Comparison of ENCODE assay signal across 9 cellular contexts in genomic region chr10:91745086-91745831, GRCh38. TPM values are rescaled to one million over a fixed set of nuclear protein-coding genes. Genes with fewer than 3 reads are reported as not detected.
DNase-seq lines count a peak whose midpoint lies in the region; ATAC-seq and TF ChIP-seq lines count a peak whose summit lies in the region.
"Had no signal": no experiment of that assay in that cellular context is flagged by ENCODE, and none has a peak within 500 bp of the region (broad histone marks: within the 10 kb centered on the region; RNA-seq: fewer than 3 reads in every experiment).

No MANE protein-coding gene starts in this region.

- POLR2A ChIA-PET in RWPE1 (lab: Yijun Ruan, JAX; ENCODE audit: low non-redundant PET): interaction anchor here (0.6 to 1.0 kb wide), 2 partner anchors 112 to 171 kb away, joined by 4 to 11 read pairs; partner anchors contain the start of gene PPP1R3C
- POLR2A ChIA-PET in naive thymus-derived CD8-positive, alpha-beta T cell (lab: Charles Lee): no interaction called here

- ATAC-seq in heart right ventricle (peak in 7 of 8 donors; percentile 25 to 79 (median 58)), gastrocnemius medialis (peak; percentile 60)
- no peak for ATAC-seq in naive thymus-derived CD8-positive, alpha-beta T cell

- H3K9me3 Mint-ChIP-seq in naive thymus-derived CD8-positive, alpha-beta T cell: peaks cover 0 to 7% (median 0%) of the 10 kb centered on the region in 9 donors

- H3K27ac Mint-ChIP-seq in naive thymus-derived CD8-positive, alpha-beta T cell: no peak overlapping the region

- no peaks in the 10 kb centered on the region for H3K4me1 ChIP-seq in heart right ventricle
- H3K4me1 ChIP-seq in gastrocnemius medialis: no peaks in the 10 kb centered on the region

- TF ChIP-seq CTCF in RWPE1 (conservative IDR thresholded peaks at IDR 0.05; ENCODE audit: low read depth): peak; percentile 29; the same call in 1 of the 2 replicates
- peak in 6 of 9 donors; percentile 11 to 39 (median 34) for TF ChIP-seq CTCF in heart right ventricle (IDR thresholded peaks at IDR 0.05)
- peak in 1 of 5 experiments; percentile 21 for TF ChIP-seq CTCF in gastrocnemius medialis (IDR thresholded peaks at IDR 0.05 in 4 of 5, conservative IDR thresholded peaks at IDR 0.05 in 1 of 5)

- TF ChIP-seq POLR2A in gastrocnemius medialis (IDR thresholded peaks at IDR 0.05): no peak

- H3K36me3 Mint-ChIP-seq in naive thymus-derived CD8-positive, alpha-beta T cell: peaks cover 3 to 11% (median 5%) of the 10 kb centered on the region in 3 donors

- H3K27ac ChIP-seq in RWPE1 (no peak overlapping the region), heart right ventricle (no peak overlapping the region), gastrocnemius medialis (no peak overlapping the region)

- H3K27me3 Mint-ChIP-seq in naive thymus-derived CD8-positive, alpha-beta T cell: peaks cover 7 to 62% (median 35%) of the 10 kb centered on the region in 5 donors

- H3K27me3 ChIP-seq in heart right ventricle (peaks cover 0 to 33% (median 5%) of the 10 kb centered on the region in 7 donors), gastrocnemius medialis (no peaks in the 10 kb centered on the region)

- H3K9me3 ChIP-seq in heart right ventricle (peaks cover 0 to 20% (median 0%) of the 10 kb centered on the region in 11 donors), gastrocnemius medialis (no peaks in the 10 kb centered on the region)

- intact Hi-C loops in heart right ventricle (cut with DNase I): loop anchor here in 1 of 10 donors (10.0 kb wide), 1 partner anchor 250 kb away; no protein-coding TSS in a partner anchor
- intact Hi-C loops in gastrocnemius medialis (cut with DNase I; ENCODE audit: low total_unique reads): no loop called here

- no peaks in the 10 kb centered on the region for H3K36me3 ChIP-seq in heart right ventricle
- no peaks in the 10 kb centered on the region for H3K36me3 ChIP-seq in gastrocnemius medialis

- H3K4me3 Mint-ChIP-seq in naive thymus-derived CD8-positive, alpha-beta T cell: no peak overlapping the region

- peak; percentile 3 for DNase-seq in DMS 273 (lab: John Stamatoyannopoulos, UW; ENCODE audit: unreplicated experiment)
- DNase-seq in DMS 273 treated with DMSO at 0.1 percent for 48 hours (lab: John Stamatoyannopoulos, UW): no peak
- DNase-seq in RWPE1 (ENCODE audit: low spot score): peak; percentile 33
- no peak for DNase-seq in heart right ventricle
- DNase-seq in gastrocnemius medialis: peak in 1 of 2 donors; percentile 12
- DNase-seq in C1 segment of cervical spinal cord (lab: John Stamatoyannopoulos, UW): no peak
- DNase-seq in activated effector memory CD4-positive, alpha-beta T cell treated with anti-CD3 and anti-CD28 coated beads, Interleukin-2, amount 50 U/mL, for 16 hours: no peak
- DNase-seq in naive thymus-derived CD8-positive, alpha-beta T cell: no peak
- DNase-seq: NCI-H2171 had no signal

- in situ Hi-C loops in gastrocnemius medialis (cut with MboI; ENCODE audit: low sequenced_read_pairs in 4 of 4): no loop called here

- WGBS in heart right ventricle, 2 donors: 23 to 32% methylated on average over 15 of the region's 15 CpGs

- CTCF ChIA-PET in RWPE1 (lab: Yijun Ruan, JAX): interaction anchor here (0.7 to 2.9 kb wide), 6 partner anchors 14 to 252 kb away, joined by 3 to 19 read pairs (median 4); partner anchors contain the start of gene PPP1R3C

- no peaks in the 10 kb centered on the region for H3K4me1 Mint-ChIP-seq in naive thymus-derived CD8-positive, alpha-beta T cell

- no peak overlapping the region for H3K4me3 ChIP-seq in heart right ventricle
- H3K4me3 ChIP-seq in gastrocnemius medialis: no peak overlapping the region

RNA-seq across cellular contexts. Expression of gene TNKS2, which starts 53.0 kb away (rescaled TPM):
- total RNA-seq in heart right ventricle: 10 to 100 TPM; 11.8 to 21.1 (median 14.3) TPM
- polyA plus RNA-seq in heart right ventricle: 1 to 10 TPM; 4.7 to 6.4 TPM
- total RNA-seq in gastrocnemius medialis: 10 to 100 TPM; 26.2 to 40.3 (median 29.5) TPM
- total RNA-seq in naive thymus-derived CD8-positive, alpha-beta T cell: 10 to 100 TPM; 57.0 to 57.7 TPM
- polyA plus RNA-seq in naive thymus-derived CD8-positive, alpha-beta T cell: 10 to 100 TPM; 15.2 to 25.4 (median 18.6) TPM

Comparison
In these comparisons a context has a peak if more than half of its experiments do, and no peak if none do; other contexts are left out.
1. DNase-seq: peak in DMS 273 (single experiment) and RWPE1 (single experiment); none in DMS 273 treated with DMSO at 0.1 percent for 48 hours (single experiment), heart right ventricle (0 of 2), C1 segment of cervical spinal cord (0 of 14), activated effector memory CD4-positive, alpha-beta T cell treated with anti-CD3 and anti-CD28 coated beads, Interleukin-2, amount 50 U/mL, for 16 hours (single experiment) and naive thymus-derived CD8-positive, alpha-beta T cell (0 of 10).
2. ATAC-seq: peak in heart right ventricle (7 of 8) and gastrocnemius medialis (2 of 2); none in naive thymus-derived CD8-positive, alpha-beta T cell (0 of 2).